8 cellular contexts compared by ENCODE assay signal in the genomic region with DNA sequence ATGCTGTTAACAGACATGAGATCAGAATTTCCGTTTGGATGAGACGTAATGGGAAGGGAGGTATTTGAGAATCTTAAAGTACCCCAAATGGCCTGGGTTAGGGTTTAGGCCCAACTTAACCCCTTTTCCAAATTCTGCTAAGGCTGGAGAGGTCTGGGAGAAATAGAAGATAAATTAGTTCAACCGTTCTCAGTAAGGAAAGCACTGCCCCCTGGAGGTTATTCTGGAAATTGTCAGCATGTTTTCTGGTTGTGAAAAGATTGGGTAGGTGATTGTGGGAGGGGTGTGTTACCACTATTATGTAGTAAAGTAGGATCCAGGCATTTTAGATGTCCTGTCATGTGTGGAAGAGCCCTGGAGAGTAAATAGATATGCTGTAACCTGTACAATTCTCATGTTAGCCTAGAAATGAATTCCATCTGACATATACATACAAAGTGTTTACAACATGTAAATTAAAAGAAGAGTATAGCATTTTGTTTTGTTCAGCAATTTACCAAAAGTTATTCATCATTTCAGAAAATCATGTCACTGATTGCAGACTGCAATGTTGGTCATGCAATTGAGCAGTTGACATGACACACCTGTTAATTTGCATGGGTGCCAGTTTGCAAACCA. TPM values are rescaled to one million over a fixed set of nuclear protein-coding genes. Genes with fewer than 3 reads are reported as not detected.
DNase-seq lines count a peak whose midpoint lies in the region; ATAC-seq, FAIRE-seq and TF ChIP-seq lines count a peak whose summit lies in the region.

No MANE protein-coding gene starts in this region.

- peak; percentile 65 for ATAC-seq in HG02943 (IDR thresholded peaks at IDR 0.05; ENCODE audit: low read depth, unreplicated experiment)

- H3K4me3 Mint-ChIP-seq in neural crest cell = no peak overlapping the region

- intact Hi-C loops in uterus (cut with DNase I; ENCODE audit: low total_unique reads) = loop anchor here (10.0 kb wide), 1 partner anchor 301 kb away; no protein-coding TSS in a partner anchor

- no peaks in the 10 kb centered on the region for H3K4me1 ChIP-seq in uterus

- peaks cover 39% of the 10 kb centered on the region for H3K27me3 Mint-ChIP-seq in neural crest cell (ENCODE audit: low read depth)

- H3K27ac Mint-ChIP-seq in neural crest cell (ENCODE audit: unreplicated experiment) = no peak overlapping the region

- H3K4me1 Mint-ChIP-seq in neural crest cell = no peaks in the 10 kb centered on the region

- H3K9me3 ChIP-seq in uterus = no peaks in the 10 kb centered on the region

- no peaks in the 10 kb centered on the region for H3K27me3 ChIP-seq in uterus

- no peak overlapping the region for H3K27ac ChIP-seq in uterus

- no peaks in the 10 kb centered on the region for H3K36me3 ChIP-seq in uterus

- H3K4me3 ChIP-seq in epithelial cell of proximal tubule (ENCODE audit: low read depth, low read length) = no peak overlapping the region
- no peak overlapping the region for H3K4me3 ChIP-seq in uterus

- H3K9me3 Mint-ChIP-seq in neural crest cell = no peaks in the 10 kb centered on the region

- DNase-seq in GM04504 (ENCODE audit: low read depth) = peak; percentile 14
- peak; percentile 33 for DNase-seq in NCI-H345 treated with DMSO at 0.1 percent for 48 hours (lab: John Stamatoyannopoulos, UW; ENCODE audit: unreplicated experiment)
- peak; percentile 21 for DNase-seq in activated CD4-positive, alpha-beta T cell treated with anti-CD3 and anti-CD28 coated beads, Interleukin-2, amount 50 U/mL, for 1 hour
- peak; percentile 25 for DNase-seq in epithelial cell of proximal tubule (ENCODE audit: low read depth)
- DNase-seq in neural crest cell (ENCODE audit: low read depth, low spot score) = peak; percentile 61
- peak; percentile 12 to 25 for DNase-seq in uterus

- no peaks in the 10 kb centered on the region for H3K36me3 Mint-ChIP-seq in neural crest cell (ENCODE audit: low read depth)

- TF ChIP-seq CTCF in epithelial cell of proximal tubule (conservative IDR thresholded peaks at IDR 0.05; ENCODE audit: low read depth, low read length) = peak; percentile 81
- TF ChIP-seq CTCF in neural crest cell (conservative IDR thresholded peaks at IDR 0.05) = peak; percentile 83
- TF ChIP-seq CTCF in uterus (IDR thresholded peaks at IDR 0.05) = peak; percentile 50 to 56 (median 52)

- peak; percentile 40 for FAIRE-seq in A204.1 (lab: Jason Lieb, UNC)

- no peak for TF ChIP-seq POLR2A in uterus (IDR thresholded peaks at IDR 0.05)

RNA-seq across cellular contexts. Expression of a gene that starts 26.8 kb away (rescaled TPM):
- total RNA-seq in epithelial cell of proximal tubule (not detected in 2 replicates), neural crest cell (not detected in 2 replicates), uterus (not detected)
